In genomic region chr19:52923782-52924593, GRCh38 we compare ENCODE assay signal across 8 cellular contexts. TPM values are rescaled to one million over a fixed set of nuclear protein-coding genes. Genes with fewer than 3 reads are reported as not detected.
A peak's percentile ranks its signal among the peaks of the same experiment; 100 is the strongest.
DNase-seq lines count a peak whose midpoint lies in the region; ATAC-seq and TF ChIP-seq lines count a peak whose summit lies in the region.

No MANE protein-coding gene starts in this region.

- H4K20me1 ChIP-seq in HCT116 (ENCODE audit: insufficient read depth) = no peaks in the 10 kb centered on the region

- ATAC-seq in HCT116 = peak; percentile 1; the same call in 1 of the 2 replicates
- ATAC-seq in WTC11 = peak; percentile 19
- ATAC-seq in HG02759 (IDR thresholded peaks at IDR 0.05; ENCODE audit: unreplicated experiment) = no peak
- ATAC-seq in GM21447 (IDR thresholded peaks at IDR 0.05; ENCODE audit: unreplicated experiment) = no peak

- peaks cover 15% of the 10 kb centered on the region for H3K36me3 Mint-ChIP-seq in WTC11
- H3K36me3 Mint-ChIP-seq in progenitor cell of endocrine pancreas (ENCODE audit: insufficient read depth) = peaks cover 24% of the 10 kb centered on the region

- no peaks in the 10 kb centered on the region for H3K36me3 ChIP-seq in A673 (ENCODE audit: insufficient read depth, low read length, poor library complexity, severe bottlenecking)
- H3K36me3 ChIP-seq in HCT116 (ENCODE audit: control insufficient read depth in 1 of 2, insufficient read depth in 2 of 2, low read length in 2 of 2) = peaks cover 4 to 7% of the 10 kb centered on the region in 2 experiments; a peak in 3 of 4 replicates
- H3K36me3 ChIP-seq in cardiac muscle cell = no peaks in the 10 kb centered on the region

- intact Hi-C loops in A673 (cut with micrococcal nuclease; ENCODE audit: unreplicated experiment) = no loop called here
- intact Hi-C loops in HCT116 (cut with micrococcal nuclease) = loop anchor here (2.0 kb wide), 1 partner anchor 179 kb away; the partner anchor contains the start of gene ZNF160

- H3K27ac Mint-ChIP-seq in WTC11 = peak overlapping the region; percentile 94
- H3K27ac Mint-ChIP-seq in progenitor cell of endocrine pancreas = peak overlapping the region; percentile 98

- H3K4me3 Mint-ChIP-seq in WTC11 (peak overlapping the region; percentile 93), progenitor cell of endocrine pancreas (ENCODE audit: low read depth) (peak overlapping the region; percentile 90)

- no peaks in the 10 kb centered on the region for H3K27me3 ChIP-seq in A673 (replicated peaks; ENCODE audit: insufficient read depth, low read depth, low read length, poor library complexity)
- H3K27me3 ChIP-seq in HCT116 (ENCODE audit: insufficient read depth, low read length) = no peaks in the 10 kb centered on the region
- no peaks in the 10 kb centered on the region for H3K27me3 ChIP-seq in cardiac muscle cell

- no peaks in the 10 kb centered on the region for H3K9me2 ChIP-seq in HCT116 (ENCODE audit: insufficient read depth)

- TF ChIP-seq CTCF in A673 (conservative IDR thresholded peaks at IDR 0.05; ENCODE audit: low read depth, low read length) = no peak
- TF ChIP-seq CTCF in HCT116 (IDR thresholded peaks at IDR 0.05 in 2 of 3, conservative IDR thresholded peaks at IDR 0.05 in 1 of 3; ENCODE audit: borderline replicate concordance in 1 of 3, insufficient read depth in 1 of 3, low read depth in 2 of 3, low read length in 2 of 3) = no peak
- TF ChIP-seq CTCF in WTC11 (IDR thresholded peaks at IDR 0.05) = no peak
- TF ChIP-seq CTCF in cardiac muscle cell (IDR thresholded peaks at IDR 0.05; ENCODE audit: low read depth, low read length) = no peak
- TF ChIP-seq CTCF in progenitor cell of endocrine pancreas (IDR thresholded peaks at IDR 0.05; ENCODE audit: unreplicated experiment) = no peak

- POLR2A ChIA-PET in A673 (lab: Charles Lee; ENCODE audit: low non-redundant PET) = no interaction called here
- POLR2A ChIA-PET in HCT116 (lab: Charles Lee) = interaction anchor here (0.7 kb wide), 1 partner anchor 24 kb away, joined by 3 read pairs; no protein-coding TSS in a partner anchor
- POLR2A ChIA-PET in WTC11 (lab: Charles Lee) = no interaction called here

- BruUV-seq in A673 (replicated peaks; lab: Mats Ljungman, UMichigan) (no TSS peak), HCT116 (replicated peaks; lab: Mats Ljungman, UMichigan) (no TSS peak)

- TF ChIP-seq RAD21 in HCT116 (IDR thresholded peaks at IDR 0.05; ENCODE audit: low read depth) = no peak

- no peaks in the 10 kb centered on the region for H3K9me3 Mint-ChIP-seq in WTC11
- H3K9me3 Mint-ChIP-seq in progenitor cell of endocrine pancreas (ENCODE audit: low read depth) = no peaks in the 10 kb centered on the region

- H3K9ac ChIP-seq in HCT116 (ENCODE audit: low read length) = no peak overlapping the region

- RAD21 ChIA-PET in HCT116 (lab: Charles Lee; ENCODE audit: low non-redundant PET in 1 of 2, low total read pairs in 2 of 2, uncharacterized antibody in 2 of 2, unreplicated experiment in 2 of 2) = no interaction called here

- no peaks in the 10 kb centered on the region for H3K27me3 Mint-ChIP-seq in WTC11 (ENCODE audit: low read depth)
- no peaks in the 10 kb centered on the region for H3K27me3 Mint-ChIP-seq in progenitor cell of endocrine pancreas

- DNase-seq in A673 (ENCODE audit: low spot score) = no peak
- DNase-seq in HCT116 (ENCODE audit: low read depth, low spot score) = no peak
- peak; percentile 54 for DNase-seq in WTC11 (ENCODE audit: low spot score)
- DNase-seq in cardiac muscle cell (ENCODE audit: low read depth in 1 of 2, low spot score in 1 of 2) = peak in 1 of 2 donors; percentile 42
- DNase-seq in progenitor cell of endocrine pancreas (ENCODE audit: low spot score, unreplicated experiment) = no peak
- DNase-seq in stimulated activated naive CD4-positive, alpha-beta T cell (lab: John Stamatoyannopoulos, UW) = no peak

- H3K4me3 ChIP-seq in A673 (ENCODE audit: low read depth, low read length, poor library complexity, severe bottlenecking) (peak overlapping the region; percentile 60), HCT116 (replicated peaks in 1 of 2; ENCODE audit: low read depth in 1 of 2, low read length in 2 of 2) (peak overlapping the region; percentile 79 to 80), cardiac muscle cell (peak overlapping the region; percentile 65)

- H3K4me1 ChIP-seq in A673 (ENCODE audit: insufficient read depth, low read length, poor library complexity, severe bottlenecking) = no peaks in the 10 kb centered on the region
- peaks cover 0 to 10% of the 10 kb centered on the region in 2 experiments; a peak in 1 of 4 replicates for H3K4me1 ChIP-seq in HCT116 (ENCODE audit: control insufficient read depth in 1 of 2, insufficient read depth in 2 of 2, low read length in 2 of 2)
- no peaks in the 10 kb centered on the region for H3K4me1 ChIP-seq in cardiac muscle cell (ENCODE audit: low read depth)

- no peak overlapping the region for H2AFZ ChIP-seq in HCT116 (ENCODE audit: low read depth, low read length, poor library complexity, severe bottlenecking)

- no peak for TF ChIP-seq POLR2A in HCT116 (IDR thresholded peaks at IDR 0.05; ENCODE audit: borderline replicate concordance, extremely low read depth, insufficient read depth, insufficient read length)

- H3K4me2 ChIP-seq in HCT116 (ENCODE audit: low read length) = peak overlapping the region; percentile 84

- CTCF ChIA-PET in A673 (lab: Charles Lee) (no interaction called here), HCT116 (lab: Charles Lee) (no interaction called here), WTC11 (lab: Charles Lee) (interaction anchor here (1.7 kb wide), 1 partner anchor 22 kb away, joined by 3 read pairs; no protein-coding TSS in a partner anchor)

- peaks cover 27% of the 10 kb centered on the region for H3K4me1 Mint-ChIP-seq in WTC11
- H3K4me1 Mint-ChIP-seq in progenitor cell of endocrine pancreas (ENCODE audit: low read depth) = peaks cover 26% of the 10 kb centered on the region

- peaks cover 8% of the 10 kb centered on the region; the same call in 1 of the 2 replicates for H3K79me2 ChIP-seq in HCT116 (ENCODE audit: insufficient read depth, low read length)

- H3K9me3 ChIP-seq in A673 (ENCODE audit: low read depth, low read length, poor library complexity, severe bottlenecking) (no peaks in the 10 kb centered on the region), HCT116 (ENCODE audit: control insufficient read depth in 1 of 2, insufficient read depth in 1 of 2, low read depth in 1 of 2, low read length in 2 of 2) (no peaks in the 10 kb centered on the region), cardiac muscle cell (ENCODE audit: low read depth) (no peaks in the 10 kb centered on the region)

- no peak overlapping the region for H3K27ac ChIP-seq in A673 (ENCODE audit: low read depth, low read length, poor library complexity, severe bottlenecking)
- H3K27ac ChIP-seq in HCT116 (ENCODE audit: low read depth, low read length) = 0 out of 2 replicates have a peak overlapping the region, but pooled peaks have one; percentile 86
- peak overlapping the region; percentile 93 for H3K27ac ChIP-seq in cardiac muscle cell

TF ChIP-seq in WTC11, 78 proteins besides CTCF, POLR2A, EP300 and RAD21 (continues in another document):
- TF ChIP-seq ZNF219 (CRISPR knock-in tag; IDR thresholded peaks at IDR 0.05; ENCODE audit: borderline replicate concordance) (no peak), AR (CRISPR knock-in tag; IDR thresholded peaks at IDR 0.05) (no peak), ERG (CRISPR knock-in tag; IDR thresholded peaks at IDR 0.05) (no peak)

RNA-seq across cellular contexts. Expression of gene ZNF888, which starts 0.8 kb away (rescaled TPM):
- 3.4 and 4.6 TPM in 2 replicates for total RNA-seq in A673 (2021)
- 6.4 TPM for total RNA-seq in HCT116 (2021; ENCODE audit: unreplicated experiment)
- polyA plus RNA-seq in HCT116 (2012) = 2.7 and 4.7 TPM in 2 replicates
- total RNA-seq in WTC11 (2021) = 7.6 to 9.8 TPM (median 7.8 TPM) in 3 replicates
- total RNA-seq in cardiac muscle cell = 1.1 and 7.3 TPM in 2 replicates
- polyA plus RNA-seq in cardiac muscle cell = 1.1 and 2.0 TPM in 2 replicates
- 16.0 and 16.8 TPM in 2 replicates for total RNA-seq in progenitor cell of endocrine pancreas

RNA-seq across cellular contexts. Expression of gene ZNF320, which starts 26.6 kb away (rescaled TPM):
- total RNA-seq in A673 (2021) (9.2 and 12.2 TPM in 2 replicates), HCT116 (2021; ENCODE audit: unreplicated experiment) (9.2 TPM), WTC11 (2021) (23.7 to 25.4 TPM (median 23.8 TPM) in 3 replicates), cardiac muscle cell (55.0 and 56.3 TPM in 2 replicates), progenitor cell of endocrine pancreas (43.9 and 50.0 TPM in 2 replicates)
- 2.5 and 4.2 TPM in 2 replicates for polyA plus RNA-seq in HCT116 (2012)
- 17.8 and 19.7 TPM in 2 replicates for polyA plus RNA-seq in cardiac muscle cell

RNA-seq across cellular contexts. Expression of gene ZNF816, which starts 38.7 kb away (rescaled TPM):
- total RNA-seq in A673 (2021) (6.4 and 6.6 TPM in 2 replicates), HCT116 (2021; ENCODE audit: unreplicated experiment) (8.9 TPM), WTC11 (2021) (10.8 to 15.3 TPM (median 12.4 TPM) in 3 replicates), cardiac muscle cell (11.7 TPM in 2 replicates), progenitor cell of endocrine pancreas (23.8 and 25.3 TPM in 2 replicates)
- polyA plus RNA-seq in HCT116 (2012) = 2.6 and 4.3 TPM in 2 replicates
- 7.0 and 8.6 TPM in 2 replicates for polyA plus RNA-seq in cardiac muscle cell

Comparison
In these comparisons a context has a peak if more than half of its experiments do, and no peak if none do; other contexts are left out.
1. ATAC-seq: peak in HCT116 (single experiment) and WTC11 (single experiment); none in HG02759 (single experiment) and GM21447 (single experiment).
2. Peak in every context shown above with its lines, with median percentiles within 50 percentile points of each other: H3K4me3 ChIP-seq.